In genomic region chr7:77439572-77439971, GRCh38 we compare ENCODE assay signal across 9 cellular contexts. TPM values are rescaled to one million over a fixed set of nuclear protein-coding genes. Genes with fewer than 3 reads are reported as not detected.
DNase-seq lines count a peak whose midpoint lies in the region; ATAC-seq and TF ChIP-seq lines count a peak whose summit lies in the region.
"Had no signal": no experiment of that assay in that cellular context is flagged by ENCODE, and none has a peak within 500 bp of the region (broad histone marks: within the 10 kb centered on the region; RNA-seq: fewer than 3 reads in every experiment).

No MANE protein-coding gene starts in this region.

- no peak overlapping the region for H3K4me3 Mint-ChIP-seq in naive thymus-derived CD8-positive, alpha-beta T cell
- H3K4me3 Mint-ChIP-seq: natural killer cell had no signal

- intact Hi-C loops in sciatic nerve (cut with DNase I), result no loop called here

- peak; percentile 55 for TF ChIP-seq CTCF in HEK293 (tag by site-specific recombination; IDR thresholded peaks at IDR 0.05)
- peak; percentile 24; the same call in 1 of the 2 replicates for TF ChIP-seq CTCF in RWPE1 (conservative IDR thresholded peaks at IDR 0.05; ENCODE audit: low read depth)
- peak; percentile 8 to 57 (median 37) for TF ChIP-seq CTCF in gastroesophageal sphincter (IDR thresholded peaks at IDR 0.05)

- peaks cover 0 to 2% (median 0%) of the 10 kb centered on the region in 4 donors for H3K4me1 Mint-ChIP-seq in naive thymus-derived CD8-positive, alpha-beta T cell

- TF ChIP-seq EP300 in gastroesophageal sphincter (IDR thresholded peaks at IDR 0.05), result no peak

- POLR2A ChIA-PET in HEK293 (lab: Yijun Ruan, JAX) (interaction anchor here (0.6 kb wide), 1 partner anchor 89 kb away, joined by 4 read pairs; no protein-coding TSS in a partner anchor), RWPE1 (lab: Yijun Ruan, JAX; ENCODE audit: low non-redundant PET) (no interaction called here)
- POLR2A ChIA-PET in naive thymus-derived CD8-positive, alpha-beta T cell (lab: Charles Lee), result no interaction called here

- no peaks in the 10 kb centered on the region for H3K27me3 ChIP-seq in gastroesophageal sphincter

- H3K36me3 Mint-ChIP-seq in naive thymus-derived CD8-positive, alpha-beta T cell, result no peaks in the 10 kb centered on the region
- H3K36me3 Mint-ChIP-seq: natural killer cell had no signal

- peak; percentile 35 for DNase-seq in RWPE1 (ENCODE audit: low spot score)
- no peak for DNase-seq in sciatic nerve (ENCODE audit: low spot score)
- no peak for DNase-seq in stimulated activated CD4-positive, alpha-beta T cell treated with anti-CD3 and anti-CD28 coated beads, Interleukin-4, amount 100 ng/mL, for 1 hour
- DNase-seq in stimulated activated CD4-positive, alpha-beta T cell treated with anti-CD3 and anti-CD28 coated beads, Interleukin-1b, Interleukin-23, amount 100 ng/mL, for 48 hours, result no peak
- no peak for DNase-seq in naive thymus-derived CD8-positive, alpha-beta T cell
- DNase-seq: natural killer cell had no signal

- peaks cover 0 to 4% (median 0%) of the 10 kb centered on the region in 5 donors for H3K27me3 Mint-ChIP-seq in naive thymus-derived CD8-positive, alpha-beta T cell

- H3K27ac ChIP-seq in HEK293 (ENCODE audit: extremely low read depth, low read depth, low read length) (no peak overlapping the region), RWPE1 (no peak overlapping the region), gastroesophageal sphincter (no peak overlapping the region)

- CTCF ChIA-PET in HEK293 (lab: Yijun Ruan, JAX) (interaction anchor here (0.6 kb wide), 1 partner anchor 464 kb away, joined by 5 read pairs; no protein-coding TSS in a partner anchor), RWPE1 (lab: Yijun Ruan, JAX) (interaction anchor here (0.6 to 1.1 kb wide), 8 partner anchors 10 to 212 kb away, joined by 3 to 5 read pairs (median 4); no protein-coding TSS in a partner anchor)

- ATAC-seq in gastroesophageal sphincter (no peak), sciatic nerve (peak; percentile 89), HG02973 (IDR thresholded peaks at IDR 0.05; ENCODE audit: unreplicated experiment) (no peak)
- ATAC-seq in naive thymus-derived CD8-positive, alpha-beta T cell, result no peak

- H3K36me3 ChIP-seq in HEK293 (ENCODE audit: control insufficient read depth in 2 of 2, insufficient read depth in 1 of 2, low read length in 2 of 2), result no peaks in the 10 kb centered on the region
- no peaks in the 10 kb centered on the region for H3K36me3 ChIP-seq in gastroesophageal sphincter

- H3K9me3 ChIP-seq in HEK293 (ENCODE audit: control insufficient read depth, insufficient read depth, low read depth, low read length), result no peaks in the 10 kb centered on the region
- no peaks in the 10 kb centered on the region for H3K9me3 ChIP-seq in gastroesophageal sphincter

- TF ChIP-seq POLR2A in gastroesophageal sphincter (IDR thresholded peaks at IDR 0.05), result no peak

- no peaks in the 10 kb centered on the region for H3K4me1 ChIP-seq in HEK293 (ENCODE audit: control insufficient read depth, insufficient read depth, low read length)
- no peaks in the 10 kb centered on the region for H3K4me1 ChIP-seq in gastroesophageal sphincter

- H3K27ac Mint-ChIP-seq in naive thymus-derived CD8-positive, alpha-beta T cell, result no peak overlapping the region
- H3K27ac Mint-ChIP-seq: natural killer cell had no signal

- H3K4me3 ChIP-seq in HEK293 (ENCODE audit: low read depth, low read length), result no peak overlapping the region
- no peak overlapping the region for H3K4me3 ChIP-seq in gastroesophageal sphincter

- H3K9me3 Mint-ChIP-seq in naive thymus-derived CD8-positive, alpha-beta T cell, result no peaks in the 10 kb centered on the region
- H3K9me3 Mint-ChIP-seq: natural killer cell had no signal

- WGBS in gastroesophageal sphincter (ENCODE audit: low coverage in 1 of 2), 2 donors, result 69% methylated on average over 2 of the region's 5 CpGs; no CpG with 5 or more reads in 1 of the 2 donors

TF ChIP-seq in HEK293, 187 proteins besides CTCF, POLR2A, EP300 and RAD21:
- no peak for TF ChIP-seq YY1 (tag by site-specific recombination; IDR thresholded peaks at IDR 0.05)
- TF ChIP-seq PBX3 (CRISPR knock-in tag; IDR thresholded peaks at IDR 0.05), result no peak
- TF ChIP-seq ZNF654 (tag by site-specific recombination; IDR thresholded peaks at IDR 0.05; ENCODE audit: low read depth), result peak; percentile 24

RNA-seq across cellular contexts. Expression of gene GSAP, which starts 23.4 kb away (rescaled TPM):
- total RNA-seq in gastroesophageal sphincter (10 to 100 TPM; 12.8 to 23.7 (median 15.5) TPM), sciatic nerve (22.3 TPM)
- 10 to 100 TPM; 23.7 to 25.8 TPM for total RNA-seq in naive thymus-derived CD8-positive, alpha-beta T cell
- 1 to 10 TPM; 5.9 to 7.8 (median 6.5) TPM for polyA plus RNA-seq in naive thymus-derived CD8-positive, alpha-beta T cell
